ENCODE assay signal across 1 cellular context in genomic region chr1:51519857-51520699, GRCh38.
TF ChIP-seq lines count a peak whose summit lies in the region.

No MANE protein-coding gene starts in this region.

TF ChIP-seq in HepG2, 621 proteins besides CTCF, POLR2A, EP300 and RAD21:
- TF ChIP-seq SP5 (CRISPR knock-in tag; IDR thresholded peaks at IDR 0.05; ENCODE audit: borderline replicate concordance, low read depth) = no peak
- TF ChIP-seq JUNB (CRISPR knock-in tag; IDR thresholded peaks at IDR 0.05; ENCODE audit: borderline replicate concordance) = no peak
- no peak for TF ChIP-seq ZNF784 (CRISPR knock-in tag; IDR thresholded peaks at IDR 0.05; ENCODE audit: borderline replicate concordance)
- peak; percentile 7; the same call in 1 of the 2 replicates for TF ChIP-seq ZNF503 (CRISPR knock-in tag; IDR thresholded peaks at IDR 0.05)
- TF ChIP-seq PHF5A (CRISPR knock-in tag; IDR thresholded peaks at IDR 0.05; ENCODE audit: low read depth, unreplicated experiment) = no peak
- TF ChIP-seq MAZ (IDR thresholded peaks at IDR 0.05; ENCODE audit: borderline replicate concordance, low read depth, low read length) = no peak
- TF ChIP-seq MAZ (CRISPR knock-in tag; IDR thresholded peaks at IDR 0.05; ENCODE audit: low read depth) = 0 out of 2 replicates have a peak, but pooled peaks have one; percentile 0
- TF ChIP-seq ATRX (CRISPR knock-in tag; IDR thresholded peaks at IDR 0.05; ENCODE audit: borderline replicate concordance) = no peak
- no peak for TF ChIP-seq NKX3-1 (CRISPR knock-in tag; IDR thresholded peaks at IDR 0.05)
- no peak for TF ChIP-seq KLF9 (CRISPR knock-in tag; IDR thresholded peaks at IDR 0.05; ENCODE audit: low read depth)
- no peak for TF ChIP-seq ZNF17 (CRISPR knock-in tag; IDR thresholded peaks at IDR 0.05)
- no peak for TF ChIP-seq ZNF101 (CRISPR knock-in tag; IDR thresholded peaks at IDR 0.05; ENCODE audit: borderline replicate concordance, low read depth)
- no peak for TF ChIP-seq ATF6 (CRISPR knock-in tag; conservative IDR thresholded peaks at IDR 0.05)
